Comparison of ENCODE assay signal across 15 cellular contexts in the genomic region with DNA sequence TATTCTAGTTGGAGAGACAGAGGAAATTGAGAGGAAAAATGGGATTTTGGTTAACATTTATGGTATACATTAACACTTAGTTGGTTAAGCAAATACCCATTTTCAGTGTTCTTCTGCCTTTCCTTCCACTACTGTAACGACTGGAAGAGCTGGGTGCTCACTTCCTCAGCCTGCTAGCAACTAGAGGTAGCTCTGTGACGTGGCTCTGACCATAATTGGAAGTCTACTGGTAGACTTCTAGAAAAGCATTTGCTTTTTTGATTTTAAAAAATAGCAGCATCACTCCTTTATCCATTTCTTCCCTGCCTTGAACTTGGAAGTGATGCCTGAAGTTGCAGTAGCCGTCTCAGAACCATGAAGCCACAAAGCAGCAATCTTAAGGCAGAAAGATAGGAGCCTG.
"Had no signal": no experiment of that assay in that cellular context is flagged by ENCODE, and none has a peak within 500 bp of the region (broad histone marks: within the 10 kb centered on the region; RNA-seq: fewer than 3 reads in every experiment).

No MANE protein-coding gene starts in this region.

- H3K4me3 ChIP-seq: heart right ventricle, lung, pancreas, tibial artery, uterus had no signal

- H3K9me3 ChIP-seq: pancreas, tibial artery, uterus had no signal

- H3K27ac Mint-ChIP-seq: activated CD4-positive, alpha-beta memory T cell treated with anti-CD3 and anti-CD28 coated beads, Interleukin-2, amount 10 ng/mL, durations not matched to agents 7 days and 5 days; endodermal cell; WTC11 had no signal

- H3K27ac ChIP-seq: heart right ventricle, pancreas, tibial artery, uterus had no signal

- H3K4me1 ChIP-seq: pancreas, tibial artery, uterus had no signal

- ATAC-seq: activated T-cell treated with anti-CD3 and anti-CD28 coated beads, Interleukin-2, amount 50 U/mL, for 4 hours; heart right ventricle; left colon; pancreas; WTC11 had no signal

- H3K4me1 Mint-ChIP-seq: activated CD4-positive, alpha-beta memory T cell treated with anti-CD3 and anti-CD28 coated beads, Interleukin-2, amount 10 ng/mL, durations not matched to agents 7 days and 5 days had no signal

- H3K27me3 ChIP-seq: heart right ventricle, pancreas, tibial artery, uterus had no signal

- H3K9me3 Mint-ChIP-seq: activated CD4-positive, alpha-beta memory T cell treated with anti-CD3 and anti-CD28 coated beads, Interleukin-2, amount 10 ng/mL, durations not matched to agents 7 days and 5 days had no signal

- H3K27me3 Mint-ChIP-seq: activated CD4-positive, alpha-beta memory T cell treated with anti-CD3 and anti-CD28 coated beads, Interleukin-2, amount 10 ng/mL, durations not matched to agents 7 days and 5 days; naive B cell had no signal

- H3K4me3 Mint-ChIP-seq: activated CD4-positive, alpha-beta memory T cell treated with anti-CD3 and anti-CD28 coated beads, Interleukin-2, amount 10 ng/mL, durations not matched to agents 7 days and 5 days; activated T-cell treated with anti-CD3 and anti-CD28 coated beads, Interleukin-2, amount 50 U/mL, for 4 hours; endodermal cell; naive B cell; WTC11 had no signal

- DNase-seq: activated CD4-positive, alpha-beta memory T cell treated with anti-CD3 and anti-CD28 coated beads, Interleukin-2, amount 10 ng/mL, durations not matched to agents 7 days and 5 days; activated CD4-positive, alpha-beta T cell treated with anti-CD3 and anti-CD28 coated beads for 4 hours; activated effector memory CD4-positive, alpha-beta T cell treated with Interleukin-2 at 50 U/mL for 16 hours; activated naive CD4-positive, alpha-beta T cell treated with anti-CD3 and anti-CD28 coated beads, Interleukin-2, amount 50 U/mL, for 16 hours; activated T-cell treated with anti-CD3 and anti-CD28 coated beads, Interleukin-2, amount 50 U/mL, for 4 hours; endodermal cell; heart right ventricle; left colon; naive B cell; pancreas; stimulated activated CD4-positive, alpha-beta T cell treated with anti-CD3 and anti-CD28 coated beads, Interleukin-1b, Interleukin-23, amount 100 ng/mL, for 48 hours; tibial artery; uterus had no signal

- H3K36me3 ChIP-seq: pancreas, uterus had no signal
